Comparison of ENCODE assay signal across 23 cellular contexts in the genomic region with DNA sequence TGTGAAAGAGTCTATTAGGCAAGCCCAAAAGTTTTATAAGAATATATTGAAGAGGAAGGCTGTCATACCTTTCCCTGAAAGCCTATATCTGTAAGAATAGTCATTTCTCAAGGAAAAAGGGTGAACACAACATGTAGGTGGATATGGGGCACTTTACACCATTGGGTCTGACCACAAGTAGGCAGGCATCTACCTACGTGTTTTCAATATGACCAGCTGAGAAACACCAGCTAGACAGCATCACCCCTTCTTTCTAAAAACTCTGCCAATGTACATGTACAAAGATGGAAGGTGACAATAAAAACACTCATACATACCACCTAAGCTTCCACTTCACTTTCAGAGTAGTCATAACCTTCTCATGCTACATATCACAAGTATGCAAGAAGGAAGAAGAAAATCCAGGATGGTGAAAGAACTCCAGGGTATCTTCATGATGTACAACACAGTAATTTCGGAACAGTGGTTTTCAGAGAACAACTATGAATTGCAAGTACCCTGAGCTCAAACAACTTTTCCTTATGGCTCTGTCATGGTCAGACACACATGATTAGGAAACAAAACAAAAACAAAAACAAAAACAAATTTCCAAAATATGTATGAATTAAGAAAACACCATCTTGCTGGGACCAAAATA.
A peak's percentile ranks its signal among the peaks of the same experiment; 100 is the strongest.
DNase-seq lines count a peak whose midpoint lies in the region; TF ChIP-seq lines count a peak whose summit lies in the region.
"Had no signal": no experiment of that assay in that cellular context is flagged by ENCODE, and none has a peak within 500 bp of the region (broad histone marks: within the 10 kb centered on the region; RNA-seq: fewer than 3 reads in every experiment).

No MANE protein-coding gene starts in this region.

- peaks cover 68% of the 10 kb centered on the region for H3K4me1 ChIP-seq in ACC112 (ENCODE audit: control insufficient read depth, insufficient read depth, low read length, unreplicated experiment)
- H3K4me1 ChIP-seq in H9 (ENCODE audit: insufficient read depth, low read length) = peaks cover 9% of the 10 kb centered on the region; the same call in 1 of the 2 replicates
- H3K4me1 ChIP-seq in SJSA1 (replicated peaks) = peaks cover 51% of the 10 kb centered on the region
- H3K4me1 ChIP-seq: stomach, upper lobe of right lung had no signal

- no peaks in the 10 kb centered on the region for H3K23me2 ChIP-seq in H9 (ENCODE audit: insufficient read length, low read depth, low read length, poor library complexity, severe bottlenecking)

- no peak overlapping the region for H3K4me2 ChIP-seq in H9 (ENCODE audit: insufficient read depth, insufficient read length, low read length)
- H3K4me2 ChIP-seq: neural progenitor cell had no signal

- H3K36me3 ChIP-seq in ACC112 (ENCODE audit: insufficient read depth, low read length) (no peaks in the 10 kb centered on the region), SJSA1 (no peaks in the 10 kb centered on the region)
- H3K36me3 ChIP-seq: HAP-1, neural progenitor cell, stomach, upper lobe of right lung had no signal

- H2BK15ac ChIP-seq in H9 (ENCODE audit: low read depth, low read length) = no peak overlapping the region

- no peak overlapping the region for H3T11ph ChIP-seq in H9 (ENCODE audit: low read length)

- H4K5ac ChIP-seq in H9 (ENCODE audit: insufficient read length, low read depth, low read length) = no peak overlapping the region

- H3K9me3 Mint-ChIP-seq in H9 = no peaks in the 10 kb centered on the region; a peak in 1 of 5 replicates
- H3K9me3 Mint-ChIP-seq: endodermal cell, neural progenitor cell had no signal

- no peak overlapping the region for H2BK5ac ChIP-seq in H9 (ENCODE audit: insufficient read length, low read length)

- H2BK120ac ChIP-seq in H9 (ENCODE audit: low read depth, low read length, poor library complexity, severe bottlenecking) = no peak overlapping the region

- no peak overlapping the region for H2BK12ac ChIP-seq in H9 (ENCODE audit: insufficient read length, low read depth, low read length)

- H3K36me3 Mint-ChIP-seq in H9 (ENCODE audit: insufficient read depth in 1 of 3, low read depth in 3 of 3) = 0 out of 7 replicates have a peak, but pooled peaks cover 0 to 3% (median 0%) of the 10 kb centered on the region in 3 experiments
- H3K36me3 Mint-ChIP-seq: activated naive CD8-positive, alpha-beta T cell; neural progenitor cell; T-cell had no signal

- H3K27me3 ChIP-seq in ACC112 (ENCODE audit: insufficient read depth, low read length) (no peaks in the 10 kb centered on the region), H9 (ENCODE audit: insufficient read depth, low read length) (no peaks in the 10 kb centered on the region), SJSA1 (replicated peaks) (no peaks in the 10 kb centered on the region)
- H3K27me3 ChIP-seq: neural progenitor cell, stomach, upper lobe of right lung had no signal

- no peak overlapping the region for H3K9ac ChIP-seq in H9 (ENCODE audit: extremely low read depth, insufficient read length, low read length)
- H3K9ac ChIP-seq: neural progenitor cell had no signal

- H3K79me1 ChIP-seq in H9 (ENCODE audit: insufficient read depth, low read depth, low read length, poor library complexity, severe bottlenecking) = no peaks in the 10 kb centered on the region

- H3K18ac ChIP-seq in H9 (ENCODE audit: insufficient read length, low read depth, low read length) = no peak overlapping the region

- H3K4me3 Mint-ChIP-seq in H9 = no peak overlapping the region
- H3K4me3 Mint-ChIP-seq: activated naive CD8-positive, alpha-beta T cell; endodermal cell; immature natural killer cell; neural progenitor cell; T-cell had no signal

- peak overlapping the region; percentile 99 for H3K27ac ChIP-seq in ACC112 (ENCODE audit: low read depth, low read length)
- H3K27ac ChIP-seq in H9 (ENCODE audit: insufficient read length, low read depth, low read length) = no peak overlapping the region
- peak overlapping the region; percentile 91 for H3K27ac ChIP-seq in SJSA1
- H3K27ac ChIP-seq: neural progenitor cell, stomach, upper lobe of right lung had no signal

- no peak for TF ChIP-seq CTCF in H9 (conservative IDR thresholded peaks at IDR 0.05)

- H2AFZ ChIP-seq in ACC112 (ENCODE audit: low read length, unreplicated experiment) (no peak overlapping the region), H9 (ENCODE audit: low read length) (no peak overlapping the region)
- H2AFZ ChIP-seq: neural progenitor cell had no signal

- H3K9me3 ChIP-seq in H9 (ENCODE audit: control insufficient read depth, low read depth, low read length) (no peaks in the 10 kb centered on the region), SJSA1 (replicated peaks) (no peaks in the 10 kb centered on the region)
- H3K9me3 ChIP-seq: HAP-1, stomach, upper lobe of right lung had no signal

- DNase-seq in H9 (no peak), SJSA1 (ENCODE audit: low read depth in 1 of 2, low spot score in 2 of 2) (no peak), iris pigment epithelial cell (ENCODE audit: low read depth) (peak; percentile 24), KG1 (lab: John Stamatoyannopoulos, UW) (no peak), NCI-H1105 (lab: John Stamatoyannopoulos, UW) (no peak), T-helper 1 cell (no peak), HCEC 1CT (no peak)
- DNase-seq: activated CD4-positive, alpha-beta T cell treated with anti-CD3 and anti-CD28 coated beads for 4 hours; endodermal cell; immature natural killer cell; left ventricle myocardium superior; NCI-H1694 treated with DMSO at 0.1 percent for 48 hours; NCI-H774; SHP77; small intestine; stimulated activated CD4-positive, alpha-beta T cell treated with anti-CD3 and anti-CD28 coated beads, Interleukin-2, amount 100 ng/mL, for 48 hours; stomach; T-cell; upper lobe of right lung had no signal

- no peak overlapping the region for H3K56ac ChIP-seq in H9 (ENCODE audit: insufficient read length, low read depth, low read length)

- no peak overlapping the region for H3K14ac ChIP-seq in H9 (ENCODE audit: insufficient read depth, low read length)

- no CpG with 5 or more reads among the region's 2 CpGs for WGBS in H9 (ENCODE audit: extremely low coverage, insufficient read length, low lambda C conversion rate)

- H3K4me3 ChIP-seq in ACC112 (ENCODE audit: low read depth, low read length) (no peak overlapping the region; the same call in 1 of the 2 replicates), SJSA1 (no peak overlapping the region)
- H3K4me3 ChIP-seq: HAP-1, neural progenitor cell, stomach, upper lobe of right lung had no signal

- H3K4me1 Mint-ChIP-seq in H9 = peaks cover 38 to 42% of the 10 kb centered on the region in 2 experiments
- H3K4me1 Mint-ChIP-seq: immature natural killer cell, T-cell had no signal

- H3K23ac ChIP-seq in H9 (ENCODE audit: insufficient read length, low read depth, low read length) = no peak overlapping the region

- H2BK20ac ChIP-seq in H9 (ENCODE audit: low read depth, low read length, poor library complexity, severe bottlenecking) = peak overlapping the region; percentile 11

- no peaks in the 10 kb centered on the region for H3K27me3 Mint-ChIP-seq in H9 (ENCODE audit: low read depth)
- H3K27me3 Mint-ChIP-seq: activated naive CD8-positive, alpha-beta T cell; T-cell had no signal

- H2AK5ac ChIP-seq in H9 (ENCODE audit: insufficient read length, low read length) = peak overlapping the region; percentile 32

- no peak overlapping the region for H4K8ac ChIP-seq in H9 (replicated peaks; ENCODE audit: insufficient read length, low read depth, low read length)

- no peaks in the 10 kb centered on the region for H4K20me1 ChIP-seq in H9 (ENCODE audit: control insufficient read depth, insufficient read depth, insufficient read length)

- H3K27ac Mint-ChIP-seq in H9 = no peak overlapping the region
- H3K27ac Mint-ChIP-seq: activated naive CD8-positive, alpha-beta T cell; endodermal cell; immature natural killer cell; neural progenitor cell; T-cell had no signal

- H3K79me2 ChIP-seq in ACC112 (ENCODE audit: control insufficient read depth, insufficient read depth, low read length, unreplicated experiment) (no peaks in the 10 kb centered on the region), H9 (ENCODE audit: insufficient read depth, low read length) (no peaks in the 10 kb centered on the region)

- H3K4ac ChIP-seq in H9 (ENCODE audit: low read depth, low read length) = no peak overlapping the region

- no peak overlapping the region for H4K91ac ChIP-seq in H9 (ENCODE audit: insufficient read length, low read depth, low read length)
